37 cellular contexts compared by ENCODE assay signal in genomic region chr17:61625564-61625963, GRCh38. TPM values are rescaled to one million over a fixed set of nuclear protein-coding genes. Genes with fewer than 3 reads are reported as not detected.
"Had no signal": no experiment of that assay in that cellular context is flagged by ENCODE, and none has a peak within 500 bp of the region (broad histone marks: within the 10 kb centered on the region; RNA-seq: fewer than 3 reads in every experiment).

No MANE protein-coding gene starts in this region.

- H3K4me1 ChIP-seq: adrenal gland, ascending aorta, body of pancreas, breast epithelium had no signal

- H3K36me3 ChIP-seq: adrenal gland, ascending aorta, brain microvascular endothelial cell, breast epithelium, cardiac muscle cell had no signal

- H3K27me3 ChIP-seq: adrenal gland, ascending aorta, body of pancreas, brain microvascular endothelial cell, breast epithelium, cardiac muscle cell had no signal

- H3K9me3 ChIP-seq: adrenal gland, body of pancreas had no signal

- H3K27ac ChIP-seq: adrenal gland, ascending aorta, body of pancreas, brain microvascular endothelial cell, breast epithelium, cardiac muscle cell had no signal

- H3K4me3 ChIP-seq: adrenal gland, ascending aorta, body of pancreas, breast epithelium, cardiac muscle cell had no signal

- ATAC-seq: activated naive CD4-positive, alpha-beta T cell treated with anti-CD3 and anti-CD28 coated beads, Interleukin-2, amount 50 U/mL, for 72 hours; activated naive CD8-positive, alpha-beta T cell treated with anti-CD3 and anti-CD28 coated beads, Interleukin-2, amount 50 U/mL, for 24 hours; activated T-cell treated with anti-CD3 and anti-CD28 coated beads, Interleukin-2, amount 50 U/mL, for 4 hours; activated T-cell treated with anti-CD3 and anti-CD28 coated beads, Interleukin-2, amount 50 U/mL, for 72 hours; activated T-helper 17 cell treated with anti-CD3 and anti-CD28 coated beads, Interleukin-2, amount 50 U/mL, for 72 hours; body of pancreas had no signal

- FAIRE-seq: astrocyte, bronchial epithelial cell had no signal

- DNase-seq: activated effector memory CD4-positive, alpha-beta T cell treated with anti-CD3 and anti-CD28 coated beads, Interleukin-2, amount 50 U/mL, for 16 hours; activated effector memory CD4-positive, alpha-beta T cell treated with Interleukin-2 at 50 U/mL for 16 hours; activated gamma-delta T cell; activated gamma-delta T cell treated with Interleukin-2 at 50 U/mL for 16 hours; activated naive CD4-positive, alpha-beta T cell; activated naive CD4-positive, alpha-beta T cell treated with anti-CD3 and anti-CD28 coated beads for 36 hours; activated naive CD4-positive, alpha-beta T cell treated with anti-CD3 and anti-CD28 coated beads, Interleukin-2, amount 10 ng/mL, durations not matched to agents 7 days and 5 days; activated naive CD4-positive, alpha-beta T cell treated with anti-CD3 and anti-CD28 coated beads, Interleukin-2, amount 50 U/mL, for 16 hours; activated naive CD4-positive, alpha-beta T cell treated with Interleukin-2 at 50 U/mL for 16 hours; activated naive CD8-positive, alpha-beta T cell treated with anti-CD3 and anti-CD28 coated beads for 36 hours; activated naive CD8-positive, alpha-beta T cell treated with anti-CD3 and anti-CD28 coated beads, Interleukin-2, amount 10 ng/mL, durations not matched to agents 7 days and 5 days; activated naive CD8-positive, alpha-beta T cell treated with anti-CD3 and anti-CD28 coated beads, Interleukin-2, amount 50 U/mL, for 24 hours; activated T-cell treated with anti-CD3 and anti-CD28 coated beads, Interleukin-2, amount 50 U/mL, for 24 hours; activated T-cell treated with anti-CD3 and anti-CD28 coated beads, Interleukin-2, amount 50 U/mL, for 4 hours; activated T-cell treated with anti-CD3 and anti-CD28 coated beads, Interleukin-2, amount 50 U/mL, for 48 hours; activated T-cell treated with anti-CD3 and anti-CD28 coated beads, Interleukin-2, amount 50 U/mL, for 72 hours; adrenal gland; amniotic stem cell; amygdala; anterior cingulate cortex; aorta; body of pancreas; brain microvascular endothelial cell; caudate nucleus; central memory CD4-positive, alpha-beta T cell; cerebellar nuclear complex had no signal

RNA-seq across cellular contexts. Expression of gene NACA2, which starts 34.5 kb away (rescaled TPM):
- total RNA-seq: activated naive CD4-positive, alpha-beta T cell treated with anti-CD3 and anti-CD28 coated beads for 36 hours; activated naive CD4-positive, alpha-beta T cell treated with anti-CD3 and anti-CD28 coated beads, Interleukin-2, amount 50 U/mL, for 72 hours; activated naive CD8-positive, alpha-beta T cell treated with anti-CD3 and anti-CD28 coated beads for 36 hours; activated naive CD8-positive, alpha-beta T cell treated with anti-CD3 and anti-CD28 coated beads, Interleukin-2, amount 10 ng/mL, durations not matched to agents 7 days and 5 days; activated T-cell treated with anti-CD3 and anti-CD28 coated beads, Interleukin-2, amount 50 U/mL, for 4 hours; activated T-cell treated with anti-CD3 and anti-CD28 coated beads, Interleukin-2, amount 50 U/mL, for 72 hours; activated T-helper 17 cell treated with anti-CD3 and anti-CD28 coated beads, Interleukin-2, amount 50 U/mL, for 72 hours; activated T-helper 2 cell treated with anti-CD3 and anti-CD28 coated beads, Interferon-gamma antibody, Interleukin-2, Interleukin-4, amounts not matched to agents 10 μg/mL and 5 μg/mL and 100 μg/mL, durations not matched to agents 14 hours and 24 hours and 36 hours; adrenal gland; aorta; ascending aorta; astrocyte; breast epithelium; bronchial epithelial cell; cardiac muscle cell; cardiac septum; cerebellum; chondrocyte had no signal
- polyA plus RNA-seq: cardiac muscle cell had no signal
